Comparison of ENCODE assay signal across 9 cellular contexts in genomic region chr22:33438273-33438672, GRCh38.
DNase-seq lines count a peak whose midpoint lies in the region; ATAC-seq lines count a peak whose summit lies in the region.
"Had no signal": no experiment of that assay in that cellular context is flagged by ENCODE, and none has a peak within 500 bp of the region (broad histone marks: within the 10 kb centered on the region; RNA-seq: fewer than 3 reads in every experiment).

No MANE protein-coding gene starts in this region.

- ATAC-seq in naive B cell (ENCODE audit: low read depth in 2 of 2) (no peak), GM19463 (IDR thresholded peaks at IDR 0.05; ENCODE audit: unreplicated experiment) (no peak), HG03175 (IDR thresholded peaks at IDR 0.05; ENCODE audit: unreplicated experiment) (no peak), HG02571 (IDR thresholded peaks at IDR 0.05; ENCODE audit: unreplicated experiment) (no peak)

- H3K27ac Mint-ChIP-seq in naive B cell, result peak overlapping the region in 4 of 6 donors; percentile 5 to 86 (median 53)
- H3K27ac Mint-ChIP-seq in immature natural killer cell, result no peak overlapping the region

- in situ Hi-C loops in Caki2 (cut with HindIII; ENCODE audit: low pct_unique_long_range_greater_than_20kb, low sequenced_read_pairs), result loop anchor here (5.0 kb wide), 1 partner anchor 96 kb away; no protein-coding TSS in a partner anchor

- H3K4me3 Mint-ChIP-seq in naive B cell, result no peak overlapping the region
- H3K4me3 Mint-ChIP-seq in immature natural killer cell, result no peak overlapping the region

- H3K9me3 Mint-ChIP-seq in naive B cell, result peaks cover 0 to 2% (median 0%) of the 10 kb centered on the region in 7 donors
- peaks cover 0 to 4% (median 0%) of the 10 kb centered on the region in 6 donors for H3K9me3 Mint-ChIP-seq in immature natural killer cell

- peak; percentile 98 for DNase-seq in Caki2 (ENCODE audit: low read depth)
- DNase-seq in HT1080 (ENCODE audit: low read depth), result peak; percentile 89
- peak; percentile 26 for DNase-seq in brain pericyte (ENCODE audit: low read depth, low spot score)
- no peak for DNase-seq in naive B cell
- DNase-seq in immature natural killer cell, result no peak
- DNase-seq: activated T-cell treated with anti-CD3 and anti-CD28 coated beads for 4 hours had no signal

- H3K36me3 Mint-ChIP-seq in naive B cell (peaks cover 9% of the 10 kb centered on the region in 2 donors), immature natural killer cell (no peaks in the 10 kb centered on the region)

- H3K27me3 Mint-ChIP-seq in naive B cell (peaks cover 0 to 4% (median 0%) of the 10 kb centered on the region in 3 donors), immature natural killer cell (ENCODE audit: low read depth in 3 of 3) (peaks cover 0 to 5% (median 3%) of the 10 kb centered on the region in 3 donors)

- H3K4me1 Mint-ChIP-seq in naive B cell (peaks cover 20 to 27% (median 22%) of the 10 kb centered on the region in 3 donors), immature natural killer cell (no peaks in the 10 kb centered on the region)

Comparison
In these comparisons a context has a peak if more than half of its experiments do, and no peak if none do; other contexts are left out.
1. DNase-seq: peak in Caki2 (single experiment), HT1080 (single experiment) and brain pericyte (single experiment); none in naive B cell (single experiment) and immature natural killer cell (0 of 3).
2. H3K27ac Mint-ChIP-seq: peak in naive B cell (4 of 6); none in immature natural killer cell (0 of 6).